Comparison of ENCODE assay signal across 23 cellular contexts in genomic region chr2:218988650-218989049, GRCh38. TPM values are rescaled to one million over a fixed set of nuclear protein-coding genes. Genes with fewer than 3 reads are reported as not detected.
DNase-seq lines count a peak whose midpoint lies in the region; ATAC-seq, FAIRE-seq and TF ChIP-seq lines count a peak whose summit lies in the region.
"Had no signal": no experiment of that assay in that cellular context is flagged by ENCODE, and none has a peak within 500 bp of the region (broad histone marks: within the 10 kb centered on the region; RNA-seq: fewer than 3 reads in every experiment).

No MANE protein-coding gene starts in this region.

- no peak for TF ChIP-seq RAD21 in H1 (IDR thresholded peaks at IDR 0.05 in 1 of 2, conservative IDR thresholded peaks at IDR 0.05 in 1 of 2; ENCODE audit: low read depth in 2 of 2, low read length in 2 of 2)

- H2AK5ac ChIP-seq in H1 (ENCODE audit: low read depth, low read length), result no peak overlapping the region

- CTCF ChIA-PET in H1 (lab: Charles Lee; ENCODE audit: partially characterized antibody), result interaction anchor here (0.6 to 19.5 kb wide), 8 partner anchors 10 to 113 kb away, joined by 3 to 284 read pairs (median 5); partner anchors contain the start of gene FEV

- DNase-seq in AG20443 (ENCODE audit: low spot score), result peak; percentile 6
- DNase-seq in GM23338 (ENCODE audit: low spot score), result no peak
- DNase-seq in H1 (ENCODE audit: low read depth in 1 of 2, low spot score in 2 of 2), result no peak
- DNase-seq in sigmoid colon, result peak; percentile 33
- DNase-seq in activated naive CD4-positive, alpha-beta T cell treated with Interleukin-2 at 50 U/mL for 16 hours, result no peak
- DNase-seq in right lobe of liver, result no peak
- DNase-seq: ACHN; CD4-positive, CD25-positive, alpha-beta regulatory T cell; CD8-positive, alpha-beta T cell; DMS153; DND-41; GM23248; HFFc6 had no signal

- H4K5ac ChIP-seq in H1 (ENCODE audit: insufficient read length, low read depth, low read length), result no peak overlapping the region

- no peak overlapping the region for H3K4me2 ChIP-seq in GM23338
- no peak overlapping the region for H3K4me2 ChIP-seq in H1 (ENCODE audit: insufficient read depth in 1 of 2, low read depth in 2 of 2, low read length in 2 of 2)
- H3K4me2 ChIP-seq: A549, BLaER1 had no signal

- no peak overlapping the region for H2AFZ ChIP-seq in GM23338
- H2AFZ ChIP-seq in H1 (ENCODE audit: low read length), result no peak overlapping the region
- H2AFZ ChIP-seq: GM23248 had no signal

- no peak overlapping the region for H4K91ac ChIP-seq in H1 (replicated peaks; ENCODE audit: insufficient read length, low read length)

- H2BK15ac ChIP-seq in H1 (ENCODE audit: low read length), result no peak overlapping the region

- H2BK20ac ChIP-seq in H1 (ENCODE audit: low read length), result no peak overlapping the region

- no peak overlapping the region for H3K9ac ChIP-seq in H1 (replicated peaks in 1 of 4; ENCODE audit: extremely low read depth in 1 of 4, low read depth in 3 of 4, low read length in 3 of 4)
- H3K9ac ChIP-seq: BLaER1, GM23248 had no signal

- no peak overlapping the region for H4K8ac ChIP-seq in H1 (ENCODE audit: extremely low read depth, insufficient read depth, low read length)

- POLR2A ChIA-PET in H1 (lab: Charles Lee; ENCODE audit: partially characterized antibody), result interaction anchor here (1.4 kb wide), 1 partner anchor 10 kb away, joined by 4 read pairs; no protein-coding TSS in a partner anchor

- H3K27ac Mint-ChIP-seq in GM23338, result no peak overlapping the region
- H3K27ac Mint-ChIP-seq: CD4-positive, CD25-positive, alpha-beta regulatory T cell; CD8-positive, alpha-beta T cell; HFFc6 had no signal

- peaks cover 100% of the 10 kb centered on the region for H3K27me3 ChIP-seq in GM23338 (ENCODE audit: insufficient read depth)
- peaks cover 97 to 100% (median 99%) of the 10 kb centered on the region in 4 experiments for H3K27me3 ChIP-seq in H1 (replicated peaks in 1 of 4; ENCODE audit: control insufficient read depth in 3 of 4, extremely low read depth in 1 of 4, insufficient read depth in 3 of 4, low read length in 3 of 4)
- peaks cover 73 to 100% (median 100%) of the 10 kb centered on the region in 3 donors for H3K27me3 ChIP-seq in sigmoid colon
- H3K27me3 ChIP-seq in right lobe of liver, result peaks cover 11 to 35% of the 10 kb centered on the region in 2 donors

- peaks cover 3% of the 10 kb centered on the region; the same call in 1 of the 2 replicates for H3K23me2 ChIP-seq in H1 (ENCODE audit: low read depth, low read length)

- no peak overlapping the region for H3K14ac ChIP-seq in H1 (ENCODE audit: insufficient read length)

- ATAC-seq in GM23338 (no peak), HG03196 (IDR thresholded peaks at IDR 0.05; ENCODE audit: unreplicated experiment) (no peak), right lobe of liver (no peak)
- ATAC-seq: A549; CD8-positive, alpha-beta T cell; GM12878 had no signal

- H3K9me3 ChIP-seq in H1 (ENCODE audit: insufficient read depth in 2 of 2, low read depth in 1 of 2, low read length in 1 of 2), result no peaks in the 10 kb centered on the region
- no peaks in the 10 kb centered on the region for H3K9me3 ChIP-seq in sigmoid colon
- H3K9me3 ChIP-seq in right lobe of liver, result no peaks in the 10 kb centered on the region
- H3K9me3 ChIP-seq: A549, BLaER1, Caco-2, HAP-1 had no signal

- TF ChIP-seq POLR2A in H1 (IDR thresholded peaks at IDR 0.05; ENCODE audit: control extremely low read depth in 1 of 2, low read depth in 2 of 2, low read length in 2 of 2), result no peak
- TF ChIP-seq POLR2A in sigmoid colon (IDR thresholded peaks at IDR 0.05), result no peak
- no peak for TF ChIP-seq POLR2A in right lobe of liver (IDR thresholded peaks at IDR 0.05)

- H3K23ac ChIP-seq in H1 (ENCODE audit: insufficient read length), result no peak overlapping the region

- H3K4me1 ChIP-seq in GM23338 (ENCODE audit: insufficient read depth), result peaks cover 21% of the 10 kb centered on the region
- peaks cover 0 to 19% (median 11%) of the 10 kb centered on the region in 4 experiments; a peak in 5 of 7 replicates for H3K4me1 ChIP-seq in H1 (replicated peaks in 1 of 4; ENCODE audit: control insufficient read depth in 3 of 4, insufficient read depth in 4 of 4, low read length in 3 of 4)
- H3K4me1 ChIP-seq in sigmoid colon, result peaks cover 0 to 31% (median 27%) of the 10 kb centered on the region in 4 donors
- H3K4me1 ChIP-seq in right lobe of liver, result peaks cover 0 to 10% (median 3%) of the 10 kb centered on the region in 4 donors
- H3K4me1 ChIP-seq: HAP-1 had no signal

- 67% methylated on average over 2 of the region's 2 CpGs; no CpG with 5 or more reads in 1 of the 2 experiments for WGBS in H1 (ENCODE audit: extremely low coverage in 1 of 2, insufficient coverage in 1 of 2, insufficient read length in 1 of 2, insufficient replicate concordance in 2 of 2, low coverage in 1 of 2, low lambda C conversion rate in 2 of 2, missing lambda C conversion rate in 1 of 2), 2 experiments
- 51 to 56% methylated on average over 2 of the region's 2 CpGs for WGBS in sigmoid colon, 2 donors
- WGBS in right lobe of liver (ENCODE audit: insufficient coverage, low coverage, low lambda C conversion rate, missing lambda C conversion rate), result 25% methylated on average over 1 of the region's 2 CpGs

- TF ChIP-seq EP300 in H1 (IDR thresholded peaks at IDR 0.05; ENCODE audit: borderline replicate concordance in 1 of 2, low read depth in 2 of 2, low read length in 2 of 2) (no peak), sigmoid colon (IDR thresholded peaks at IDR 0.05) (no peak)

- peaks cover 3% of the 10 kb centered on the region; the same call in 2 of the 3 replicates for H3K9me3 Mint-ChIP-seq in GM23338
- H3K9me3 Mint-ChIP-seq: CD8-positive, alpha-beta T cell; HFFc6 had no signal

- H3K4me1 Mint-ChIP-seq in GM23338, result peaks cover 3% of the 10 kb centered on the region; the same call in 2 of the 3 replicates

- H3K36me3 Mint-ChIP-seq in GM23338 (ENCODE audit: low read depth), result no peaks in the 10 kb centered on the region
- H3K36me3 Mint-ChIP-seq: CD4-positive, CD25-positive, alpha-beta regulatory T cell; CD8-positive, alpha-beta T cell had no signal

- H3K56ac ChIP-seq in H1 (replicated peaks; ENCODE audit: insufficient read length, low read depth, low read length), result no peak overlapping the region

- H2BK5ac ChIP-seq in H1 (ENCODE audit: low read depth, low read length), result no peak overlapping the region

- H2BK12ac ChIP-seq in H1 (ENCODE audit: low read depth, low read length), result no peak overlapping the region

- H2BK120ac ChIP-seq in H1 (replicated peaks; ENCODE audit: low read depth, low read length), result no peak overlapping the region

- no peaks in the 10 kb centered on the region for H3K9me2 ChIP-seq in GM23338 (ENCODE audit: insufficient read depth)

- H3K4ac ChIP-seq in H1 (replicated peaks; ENCODE audit: insufficient read length, low read depth, low read length), result no peak overlapping the region

- no peaks in the 10 kb centered on the region; the same call in 1 of the 2 replicates for H3F3A ChIP-seq in GM23338 (replicated peaks; ENCODE audit: low read depth)

- TF ChIP-seq CTCF in GM23338 (conservative IDR thresholded peaks at IDR 0.05; ENCODE audit: low read depth in 2 of 2), result no peak
- no peak for TF ChIP-seq CTCF in H1 (IDR thresholded peaks at IDR 0.05; ENCODE audit: control extremely low read depth in 1 of 3, insufficient read depth in 1 of 3, low read depth in 1 of 3, low read length in 3 of 3)
- TF ChIP-seq CTCF in sigmoid colon (IDR thresholded peaks at IDR 0.05), result no peak
- TF ChIP-seq CTCF in right lobe of liver (IDR thresholded peaks at IDR 0.05), result no peak

- peaks cover 96% of the 10 kb centered on the region for H3K27me3 Mint-ChIP-seq in GM23338 (ENCODE audit: insufficient read depth, low read depth, poor library complexity)

- H3K79me1 ChIP-seq in H1 (ENCODE audit: low read depth, low read length), result no peaks in the 10 kb centered on the region

- no peak overlapping the region for H3K18ac ChIP-seq in H1 (ENCODE audit: extremely low read depth, low read length)

- H3K36me3 ChIP-seq in GM23338 (ENCODE audit: insufficient read depth), result no peaks in the 10 kb centered on the region
- peaks cover 0 to 6% (median 0%) of the 10 kb centered on the region in 4 experiments; a peak in 1 of 8 replicates for H3K36me3 ChIP-seq in H1 (ENCODE audit: control insufficient read depth in 2 of 4, insufficient read depth in 4 of 4, low read length in 3 of 4)
- no peaks in the 10 kb centered on the region for H3K36me3 ChIP-seq in sigmoid colon
- H3K36me3 ChIP-seq in right lobe of liver, result no peaks in the 10 kb centered on the region
- H3K36me3 ChIP-seq: BLaER1, HAP-1 had no signal

- no peak overlapping the region for H3K27ac ChIP-seq in GM23338 (ENCODE audit: low read depth)
- no peak overlapping the region for H3K27ac ChIP-seq in H1 (ENCODE audit: low read depth, low read length)
- no peak overlapping the region for H3K27ac ChIP-seq in sigmoid colon
- no peak overlapping the region for H3K27ac ChIP-seq in right lobe of liver
- H3K27ac ChIP-seq: A549, BLaER1, C4-2B, GM23248 had no signal

- H3K4me3 Mint-ChIP-seq in GM23338, result no peak overlapping the region
- H3K4me3 Mint-ChIP-seq: CD4-positive, CD25-positive, alpha-beta regulatory T cell; CD8-positive, alpha-beta T cell; HFFc6 had no signal

- no peak overlapping the region for H3K4me3 ChIP-seq in GM23338
- no peak overlapping the region for H3K4me3 ChIP-seq in H1 (ENCODE audit: extremely low read depth in 1 of 4, insufficient read depth in 2 of 4, low read depth in 3 of 4, low read length in 4 of 4)
- H3K4me3 ChIP-seq in sigmoid colon, result no peak overlapping the region
- H3K4me3 ChIP-seq in right lobe of liver, result no peak overlapping the region
- H3K4me3 ChIP-seq: A549, BLaER1, GM12878, GM23248, HAP-1 had no signal

- no peak for FAIRE-seq in H1 (lab: Jason Lieb, UNC)
- FAIRE-seq: A549, G401.6, GM12878, GM18507, H54 had no signal

- intact Hi-C loops in sigmoid colon (cut with DNase I) (no loop called here), right lobe of liver (cut with DNase I) (no loop called here)

- H4K20me1 ChIP-seq in GM23338 (replicated peaks; ENCODE audit: insufficient read depth), result peaks cover 12% of the 10 kb centered on the region; the same call in 1 of the 2 replicates
- H4K20me1 ChIP-seq in H1 (replicated peaks in 1 of 2; ENCODE audit: control insufficient read depth in 1 of 2, insufficient read depth in 2 of 2, low read length in 2 of 2), result peaks cover 25 to 40% of the 10 kb centered on the region in 2 experiments

- no peaks in the 10 kb centered on the region for H3K79me2 ChIP-seq in GM23338 (replicated peaks; ENCODE audit: insufficient read depth)
- H3K79me2 ChIP-seq in H1 (ENCODE audit: control insufficient read depth in 1 of 2, insufficient read depth in 2 of 2, low read length in 2 of 2), result no peaks in the 10 kb centered on the region

RNA-seq across cellular contexts. Expression of gene FEV, which starts 3.7 kb away (rescaled TPM):
- not detected in 2 replicates for total RNA-seq in GM23338 (2014; rRNA removed; shearing (Covaris generic))
- polyA plus RNA-seq in GM23338 (2016; fragmentation: Nextera tagmentation; extraction: Ambion mirVana) (not detected in 2 replicates), H1 (2011; rRNA removed) (not detected in 2 replicates), sigmoid colon (1 to 10 TPM in 1 of 3 donors, under 1 TPM in 1, not detected in 1; 0.77 to 6.0 TPM)
- not detected in 2 replicates for total RNA-seq in H1 (2021; fragmentation: NEBNext Ultra II Directional; extraction: Animal tissue kit (Norgen Biotek cat#: 25700))
- polyA plus RNA-seq in H1 (2011; cell fraction: cytosol; rRNA removed), result not detected
- polyA plus RNA-seq in H1 (2011; cell fraction: nucleus; rRNA removed), result not detected
- polyA plus RNA-seq in H1 (2012, experiment 1 of 2), result not detected in 4 replicates
- not detected for polyA plus RNA-seq in H1 (2012, experiment 2 of 2)
- polyA plus RNA-seq in H1 (2013, experiment 1 of 2), result not detected
- polyA plus RNA-seq in H1 (2013, experiment 2 of 2), result not detected
- not detected in 2 replicates for polyA minus RNA-seq in H1 (2011; rRNA and poly(A)+ RNA removed)
- polyA minus RNA-seq in H1 (2011; cell fraction: cytosol; rRNA and poly(A)+ RNA removed), result not detected
- polyA minus RNA-seq in H1 (2011; cell fraction: nucleus; rRNA and poly(A)+ RNA removed), result not detected
- total RNA-seq in sigmoid colon (under 1 TPM in 1 of 4 donors, not detected in 3; 0.71 TPM), right lobe of liver (not detected)
- total RNA-seq: Caco-2; CD4-positive, CD25-positive, alpha-beta regulatory T cell; CD8-positive, alpha-beta T cell; GM12878; GM23248; HFFc6 had no signal
- polyA plus RNA-seq: A549; CD4-positive, CD25-positive, alpha-beta regulatory T cell; GM12878; GM23248 had no signal

RNA-seq across cellular contexts. Expression of gene CRYBA2, which starts 4.6 kb away (rescaled TPM):
- not detected in 2 replicates for total RNA-seq in GM23338 (2014; rRNA removed; shearing (Covaris generic))
- polyA plus RNA-seq in GM23338 (2016; fragmentation: Nextera tagmentation; extraction: Ambion mirVana) (not detected in 2 replicates), H1 (2011; rRNA removed) (not detected in 2 replicates), sigmoid colon (10 to 100 TPM in 1 of 3 donors, 1 to 10 TPM in 2; 1.4 to 10.8 (median 5.5) TPM)
- total RNA-seq in H1 (2021; fragmentation: NEBNext Ultra II Directional; extraction: Animal tissue kit (Norgen Biotek cat#: 25700)), result not detected in 2 replicates
- not detected for polyA plus RNA-seq in H1 (2011; cell fraction: cytosol; rRNA removed)
- not detected for polyA plus RNA-seq in H1 (2011; cell fraction: nucleus; rRNA removed)
- polyA plus RNA-seq in H1 (2012, experiment 1 of 2), result not detected in 4 replicates
- not detected for polyA plus RNA-seq in H1 (2012, experiment 2 of 2)
- polyA plus RNA-seq in H1 (2013, experiment 1 of 2), result not detected
- polyA plus RNA-seq in H1 (2013, experiment 2 of 2), result not detected
- not detected in 2 replicates for polyA minus RNA-seq in H1 (2011; rRNA and poly(A)+ RNA removed)
- polyA minus RNA-seq in H1 (2011; cell fraction: cytosol; rRNA and poly(A)+ RNA removed), result not detected
- polyA minus RNA-seq in H1 (2011; cell fraction: nucleus; rRNA and poly(A)+ RNA removed), result not detected
- total RNA-seq in sigmoid colon (not detected), right lobe of liver (not detected)
- total RNA-seq: CD4-positive, CD25-positive, alpha-beta regulatory T cell; CD8-positive, alpha-beta T cell; GM12878; GM23248; HFFc6 had no signal
- polyA plus RNA-seq: A549; CD4-positive, CD25-positive, alpha-beta regulatory T cell; GM12878; GM23248 had no signal

RNA-seq across cellular contexts. Expression of gene CDK5R2, which starts 29.2 kb away (rescaled TPM):
- 0.43 and 0.56 TPM in 2 replicates for total RNA-seq in GM23338 (2014; rRNA removed; shearing (Covaris generic))
- polyA plus RNA-seq in GM23338 (2016; fragmentation: Nextera tagmentation; extraction: Ambion mirVana) (0.19 TPM in 1 of 2 replicates, not detected in the other), H1 (2011; rRNA removed) (0.14 TPM in 2 replicates), sigmoid colon (under 1 TPM in 1 of 3 donors, not detected in 2; 0.48 TPM)
- not detected in 2 replicates for total RNA-seq in H1 (2021; fragmentation: NEBNext Ultra II Directional; extraction: Animal tissue kit (Norgen Biotek cat#: 25700))
- 0.09 TPM for polyA plus RNA-seq in H1 (2011; cell fraction: cytosol; rRNA removed)
- polyA plus RNA-seq in H1 (2011; cell fraction: nucleus; rRNA removed), result not detected
- polyA plus RNA-seq in H1 (2012, experiment 1 of 2), result 0.08 to 0.33 TPM (median 0.14 TPM) in 3 of 4 replicates, not detected in the other
- not detected for polyA plus RNA-seq in H1 (2012, experiment 2 of 2)
- 0.10 TPM for polyA plus RNA-seq in H1 (2013, experiment 1 of 2)
- polyA plus RNA-seq in H1 (2013, experiment 2 of 2), result 0.13 TPM
- 0.06 TPM in 1 of 2 replicates, not detected in the other for polyA minus RNA-seq in H1 (2011; rRNA and poly(A)+ RNA removed)
- polyA minus RNA-seq in H1 (2011; cell fraction: cytosol; rRNA and poly(A)+ RNA removed), result not detected
- polyA minus RNA-seq in H1 (2011; cell fraction: nucleus; rRNA and poly(A)+ RNA removed), result not detected
- total RNA-seq in sigmoid colon (under 1 TPM in 2 of 4 donors, not detected in 2; 0.14 to 0.36 TPM), right lobe of liver (not detected)
- total RNA-seq: CD4-positive, CD25-positive, alpha-beta regulatory T cell; CD8-positive, alpha-beta T cell; GM12878; GM23248 had no signal
- polyA plus RNA-seq: CD4-positive, CD25-positive, alpha-beta regulatory T cell; GM12878; GM23248 had no signal

RNA-seq across cellular contexts. Expression of gene CFAP65, which starts 52.7 kb away (rescaled TPM):
- 0.23 and 0.38 TPM in 2 replicates for total RNA-seq in GM23338 (2014; rRNA removed; shearing (Covaris generic))
- polyA plus RNA-seq in GM23338 (2016; fragmentation: Nextera tagmentation; extraction: Ambion mirVana) (0.37 and 0.74 TPM in 2 replicates), H1 (2011; rRNA removed) (0.38 and 0.45 TPM in 2 replicates), sigmoid colon (under 1 TPM; under 0.01 to 0.10 (median under 0.01) TPM)
- total RNA-seq in H1 (2021; fragmentation: NEBNext Ultra II Directional; extraction: Animal tissue kit (Norgen Biotek cat#: 25700)), result 0.13 and 0.19 TPM in 2 replicates
- polyA plus RNA-seq in H1 (2011; cell fraction: cytosol; rRNA removed), result 1.0 TPM
- polyA plus RNA-seq in H1 (2011; cell fraction: nucleus; rRNA removed), result 0.88 TPM
- 0.32 to 0.68 TPM (median 0.52 TPM) in 4 replicates for polyA plus RNA-seq in H1 (2012, experiment 1 of 2)
- polyA plus RNA-seq in H1 (2012, experiment 2 of 2), result 0.33 TPM
- polyA plus RNA-seq in H1 (2013, experiment 1 of 2), result 0.18 TPM
- polyA plus RNA-seq in H1 (2013, experiment 2 of 2), result 0.18 TPM
- 0.35 and 0.76 TPM in 2 replicates for polyA minus RNA-seq in H1 (2011; rRNA and poly(A)+ RNA removed)
- not detected for polyA minus RNA-seq in H1 (2011; cell fraction: cytosol; rRNA and poly(A)+ RNA removed)
- polyA minus RNA-seq in H1 (2011; cell fraction: nucleus; rRNA and poly(A)+ RNA removed), result 0.20 TPM
- total RNA-seq in sigmoid colon (not detected), right lobe of liver (not detected)
- total RNA-seq: CD4-positive, CD25-positive, alpha-beta regulatory T cell; CD8-positive, alpha-beta T cell; GM12878; GM23248; HFFc6 had no signal
- polyA plus RNA-seq: CD4-positive, CD25-positive, alpha-beta regulatory T cell; GM12878 had no signal

Comparison
In these comparisons a context has a peak if more than half of its experiments do, and no peak if none do; other contexts are left out.
1. DNase-seq: peak in AG20443 (single experiment) and sigmoid colon (single experiment); none in GM23338 (single experiment), H1 (0 of 2), activated naive CD4-positive, alpha-beta T cell treated with Interleukin-2 at 50 U/mL for 16 hours (single experiment) and right lobe of liver (0 of 3).